In the genomic region with DNA sequence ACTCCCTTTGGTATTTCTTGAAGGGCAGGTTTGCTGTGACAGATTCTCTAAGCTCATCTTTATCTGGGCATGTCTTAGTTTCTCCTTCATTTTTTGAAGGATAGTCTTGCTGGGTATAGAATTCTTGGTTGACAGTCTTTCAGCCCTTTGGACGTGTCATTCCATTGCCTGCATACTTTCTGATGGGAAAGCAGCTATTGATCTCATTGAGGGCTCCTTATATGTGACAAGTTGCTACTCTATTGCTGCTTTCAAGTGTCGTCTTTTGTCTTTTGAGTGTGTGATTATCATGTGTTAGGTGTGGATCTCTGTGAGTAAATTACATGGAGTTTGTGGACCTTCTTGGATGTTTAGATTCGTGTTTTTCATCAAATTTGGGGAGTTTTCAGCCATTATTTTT, we compare ENCODE assay signal across 25 cellular contexts. TPM values are rescaled to one million over a fixed set of nuclear protein-coding genes. Genes with fewer than 3 reads are reported as not detected.
"Had no signal": no experiment of that assay in that cellular context is flagged by ENCODE, and none has a peak within 500 bp of the region (broad histone marks: within the 10 kb centered on the region; RNA-seq: fewer than 3 reads in every experiment).

No MANE protein-coding gene starts in this region.

- H3K79me2 ChIP-seq: hepatocyte had no signal

- H3K9me3 ChIP-seq: thyroid gland had no signal

- ATAC-seq: foreskin keratinocyte; left ventricle myocardium superior; natural killer cell treated with Interleukin-12 subunit alpha and Interleukin-12 subunit beta and Interleukin-15 and Interleukin-18, amount 100 ng/mL, for 72 hours; stimulated activated naive CD8-positive, alpha-beta T cell treated with anti-CD3 and anti-CD28 coated beads, Interleukin-15, Interleukin-2, amounts not matched to agents 100 U/mL and 50 U/mL, for 24 hours had no signal

- H3K4me1 ChIP-seq: foreskin keratinocyte, thyroid gland had no signal

- H3K4me3 ChIP-seq: hepatocyte, thyroid gland had no signal

- H3K4me2 ChIP-seq: hepatocyte had no signal

- H3K27ac ChIP-seq: foreskin keratinocyte, hepatocyte, thyroid gland had no signal

- H3K27me3 Mint-ChIP-seq: activated CD4-positive, alpha-beta memory T cell treated with anti-CD3 and anti-CD28 coated beads for 36 hours; natural killer cell treated with Interleukin-12 subunit alpha and Interleukin-12 subunit beta and Interleukin-15 and Interleukin-18, amount 100 ng/mL, for 72 hours; progenitor cell of endocrine pancreas had no signal

- H2AFZ ChIP-seq: hepatocyte had no signal

- H3K4me1 Mint-ChIP-seq: immature natural killer cell had no signal

- H3K4me3 Mint-ChIP-seq: activated CD4-positive, alpha-beta memory T cell treated with anti-CD3 and anti-CD28 coated beads for 36 hours; activated naive CD4-positive, alpha-beta T cell treated with anti-CD3 and anti-CD28 coated beads for 36 hours; immature natural killer cell; natural killer cell treated with Interleukin-12 subunit alpha and Interleukin-12 subunit beta and Interleukin-15 and Interleukin-18, amount 100 ng/mL, for 72 hours; T-helper 1 cell treated with Interleukin-12 subunit alpha and Interleukin-12 subunit beta and Interleukin-4 antibody, amounts not matched to agents 30 μg/mL and 1 μg/mL, for 36 hours had no signal

- H3K27ac Mint-ChIP-seq: activated CD4-positive, alpha-beta memory T cell treated with anti-CD3 and anti-CD28 coated beads for 36 hours; activated naive CD4-positive, alpha-beta T cell treated with anti-CD3 and anti-CD28 coated beads for 36 hours; natural killer cell treated with Interleukin-12 subunit alpha and Interleukin-12 subunit beta and Interleukin-15 and Interleukin-18, amount 100 ng/mL, for 72 hours; progenitor cell of endocrine pancreas; T-helper 1 cell treated with Interleukin-12 subunit alpha and Interleukin-12 subunit beta and Interleukin-4 antibody, amounts not matched to agents 30 μg/mL and 1 μg/mL, for 36 hours had no signal

- DNase-seq: activated CD4-positive, alpha-beta memory T cell treated with anti-CD3 and anti-CD28 coated beads for 36 hours; activated CD4-positive, alpha-beta T cell treated with anti-CD3 and anti-CD28 coated beads for 4 hours; activated CD4-positive, CD25-positive, alpha-beta regulatory T cell; activated naive CD4-positive, alpha-beta T cell treated with anti-CD3 and anti-CD28 coated beads for 36 hours; activated T-cell treated with anti-CD3 and anti-CD28 coated beads, Interleukin-2, amount 50 U/mL, for 48 hours; cortex of kidney; foreskin keratinocyte; immature natural killer cell; kidney glomerular epithelial cell; left ventricle myocardium superior; stimulated activated CD4-positive, alpha-beta T cell treated with anti-CD3 and anti-CD28 coated beads, Interleukin-12 subunit alpha, Interleukin-12 subunit beta, amount 100 ng/mL, for 4 hours; stimulated activated CD4-positive, alpha-beta T cell treated with anti-CD3 and anti-CD28 coated beads, Interleukin-4, amount 100 ng/mL, for 4 hours; stimulated activated naive CD8-positive, alpha-beta T cell treated with anti-CD3 and anti-CD28 coated beads, Interleukin-15, Interleukin-2, amounts not matched to agents 100 U/mL and 50 U/mL, for 24 hours; substantia nigra; T1000; thyroid gland had no signal

- H3K27me3 ChIP-seq: foreskin keratinocyte, hepatocyte, thyroid gland had no signal

RNA-seq across cellular contexts. Expression of a gene that starts 55.2 kb away (rescaled TPM):
- total RNA-seq: activated CD4-positive, alpha-beta memory T cell treated with anti-CD3 and anti-CD28 coated beads for 36 hours; activated naive CD4-positive, alpha-beta T cell treated with anti-CD3 and anti-CD28 coated beads for 36 hours; cerebellum; epithelial cell of proximal tubule; foreskin keratinocyte; hepatocyte; left ventricle myocardium superior; natural killer cell treated with Interleukin-12 subunit alpha and Interleukin-12 subunit beta and Interleukin-15 and Interleukin-18, amount 100 ng/mL, for 72 hours; osteocyte; progenitor cell of endocrine pancreas; skeletal muscle tissue; thyroid gland; ureter had no signal
- polyA plus RNA-seq: foreskin keratinocyte, hepatocyte, immature natural killer cell had no signal
